8 cellular contexts compared by ENCODE assay signal in genomic region chr11:32088117-32088941, GRCh38. TPM values are rescaled to one million over a fixed set of nuclear protein-coding genes. Genes with fewer than 3 reads are reported as not detected.
A peak's percentile ranks its signal among the peaks of the same experiment; 100 is the strongest.
DNase-seq lines count a peak whose midpoint lies in the region.

No MANE protein-coding gene starts in this region.

- DNase-seq in NCI-H2196 (lab: John Stamatoyannopoulos, UW; ENCODE audit: unreplicated experiment): peak; percentile 31
- no peak for DNase-seq in NCI-H2196 treated with DMSO at 0.1 percent for 48 hours (lab: John Stamatoyannopoulos, UW; ENCODE audit: unreplicated experiment)
- peak; percentile 37 for DNase-seq in GOT3 (lab: John Stamatoyannopoulos, UW)
- DNase-seq in NCI-H526 treated with DMSO at 0.1 percent for 48 hours (lab: John Stamatoyannopoulos, UW): peak; percentile 96
- DNase-seq in dermis blood vessel endothelial cell: peak; percentile 89
- DNase-seq in renal cortical epithelial cell (ENCODE audit: low read depth): peak; percentile 94
- DNase-seq in NOMO-1 treated with dmso at 0.1 percent for 144 hours (lab: John Stamatoyannopoulos, UW; ENCODE audit: unreplicated experiment): no peak
- no peak for DNase-seq in activated CD8-positive, alpha-beta memory T cell treated with anti-CD3 and anti-CD28 coated beads, Interleukin-2, amount 50 U/mL, for 48 hours

RNA-seq across cellular contexts. Expression of gene RCN1, which starts 2.5 kb away (rescaled TPM):
- total RNA-seq in dermis blood vessel endothelial cell: 299 and 565 TPM in 2 replicates
- total RNA-seq in renal cortical epithelial cell: 245 and 372 TPM in 2 replicates

Comparison
In these comparisons a context has a peak if more than half of its experiments do, and no peak if none do; other contexts are left out.
1. DNase-seq: peak in NCI-H2196 (single experiment), GOT3 (single experiment), NCI-H526 treated with DMSO at 0.1 percent for 48 hours (single experiment), dermis blood vessel endothelial cell (single experiment) and renal cortical epithelial cell (single experiment); none in NCI-H2196 treated with DMSO at 0.1 percent for 48 hours (single experiment), NOMO-1 treated with dmso at 0.1 percent for 144 hours (single experiment) and activated CD8-positive, alpha-beta memory T cell treated with anti-CD3 and anti-CD28 coated beads, Interleukin-2, amount 50 U/mL, for 48 hours (single experiment).